In genomic region chr7:141701489-141702046, GRCh38 we compare ENCODE assay signal across 8 cellular contexts. TPM values are rescaled to one million over a fixed set of nuclear protein-coding genes. Genes with fewer than 3 reads are reported as not detected.
A peak's percentile ranks its signal among the peaks of the same experiment; 100 is the strongest.
DNase-seq lines count a peak whose midpoint lies in the region; ATAC-seq lines count a peak whose summit lies in the region.

No MANE protein-coding gene starts in this region.

- peak; percentile 88 for ATAC-seq in GM18907 (IDR thresholded peaks at IDR 0.05; ENCODE audit: unreplicated experiment)
- peak; percentile 75 for ATAC-seq in HG03108 (IDR thresholded peaks at IDR 0.05; ENCODE audit: unreplicated experiment)
- peak; percentile 51 for ATAC-seq in Right ventricle myocardium inferior

- intact Hi-C loops in Right ventricle myocardium inferior (cut with DNase I) (loop anchor here (10.0 kb wide), 1 partner anchor 47 kb away; no protein-coding TSS in a partner anchor), posterior cingulate gyrus (cut with DNase I) (loop anchor here (1.0 to 5.0 kb wide), 2 partner anchors 37 to 49 kb away; partner anchors contain the start of gene SSBP1)

- DNase-seq in Ammon's horn (ENCODE audit: low spot score) (peak; percentile 53), RKO (ENCODE audit: low spot score) (peak; percentile 67), activated gamma-delta T cell treated with Interleukin-2 at 50 U/mL for 16 hours (peak; percentile 78), Right ventricle myocardium inferior (ENCODE audit: missing footprints) (peak; percentile 74), posterior cingulate gyrus (peak in 6 of 10 donors; percentile 19 to 88 (median 64)), ureter (ENCODE audit: low spot score) (peak; percentile 54)

RNA-seq across cellular contexts. Expression of gene DENND11, which starts 0.4 kb away (rescaled TPM):
- 9.1 TPM for total RNA-seq in Right ventricle myocardium inferior
- total RNA-seq in ureter, result 19.1 TPM

RNA-seq across cellular contexts. Expression of gene WEE2, which starts 6.6 kb away (rescaled TPM):
- total RNA-seq in Right ventricle myocardium inferior, result not detected
- total RNA-seq in ureter, result not detected

RNA-seq across cellular contexts. Expression of gene SSBP1, which starts 36.6 kb away (rescaled TPM):
- 109 TPM for total RNA-seq in Right ventricle myocardium inferior
- 121 TPM for total RNA-seq in ureter

Comparison
In these comparisons a context has a peak if more than half of its experiments do, and no peak if none do; other contexts are left out.
1. Peak in every context shown above with its lines: DNase-seq and ATAC-seq.